ENCODE assay signal across 25 cellular contexts in genomic region chr16:48471435-48471834, GRCh38.
"Had no signal": no experiment of that assay in that cellular context is flagged by ENCODE, and none has a peak within 500 bp of the region (broad histone marks: within the 10 kb centered on the region; RNA-seq: fewer than 3 reads in every experiment).

No MANE protein-coding gene starts in this region.

- H3K36me3 ChIP-seq: colonic mucosa, esophagus squamous epithelium, gastrocnemius medialis, heart right ventricle, left lung, lower lobe of right lung had no signal

- ATAC-seq: effector memory CD8-positive, alpha-beta T cell; esophagus mucosa; gastrocnemius medialis; heart right ventricle; left cardiac atrium; left lung; left ventricle myocardium superior; mucosa of descending colon had no signal

- H3K27ac ChIP-seq: colonic mucosa, epithelial cell of prostate, esophagus squamous epithelium, gastrocnemius medialis, heart right ventricle, left lung, lower lobe of right lung had no signal

- H3K27me3 ChIP-seq: colonic mucosa, esophagus squamous epithelium, gastrocnemius medialis, heart right ventricle, left lung had no signal

- FAIRE-seq: endometrium, islet of Langerhans, keratinocyte had no signal

- DNase-seq: colonic mucosa; cortex of kidney; effector CD8-positive, alpha-beta T cell; effector memory CD8-positive, alpha-beta T cell; endodermal cell; erythroblast; esophagus squamous epithelium; foreskin fibroblast; foreskin melanocyte; gastrocnemius medialis; glutamatergic neuron; heart right ventricle; hippocampal formation; left cardiac atrium; left lung; left ventricle myocardium superior; lower lobe of right lung; mesenchymal stem cell; mucosa of descending colon; naive B cell had no signal

- H3K4me1 ChIP-seq: colonic mucosa, esophagus squamous epithelium, gastrocnemius medialis, heart right ventricle, left lung, lower lobe of right lung had no signal

- H3K9me3 ChIP-seq: colonic mucosa, esophagus squamous epithelium, gastrocnemius medialis, mucosa of descending colon had no signal

- H3K4me3 ChIP-seq: colonic mucosa, esophagus squamous epithelium, gastrocnemius medialis, heart right ventricle, left lung, lower lobe of right lung, mucosa of descending colon had no signal
